ENCODE assay signal across 11 cellular contexts in genomic region chr10:49377256-49377655, GRCh38. TPM values are rescaled to one million over a fixed set of nuclear protein-coding genes. Genes with fewer than 3 reads are reported as not detected.
"Had no signal": no experiment of that assay in that cellular context is flagged by ENCODE, and none has a peak within 500 bp of the region (broad histone marks: within the 10 kb centered on the region; RNA-seq: fewer than 3 reads in every experiment).

No MANE protein-coding gene starts in this region.

- ATAC-seq: HCT116, HepG2, K562 had no signal

- H3K36me3 ChIP-seq: HAP-1 had no signal

- H3K4me3 Mint-ChIP-seq: HFFc6 had no signal

- DNase-seq: GM23248, GOT3, H7, HFFc6 had no signal

- H3K9me3 ChIP-seq: HAP-1 had no signal

- H3K27ac Mint-ChIP-seq: HFFc6 had no signal

- H3K27ac ChIP-seq: GM23248, HL-60 had no signal

- H3K4me3 ChIP-seq: GM23248, HAP-1, K562 had no signal

- H3K4me1 ChIP-seq: HAP-1 had no signal

- H3K9me3 Mint-ChIP-seq: HFFc6 had no signal

RNA-seq across cellular contexts. Expression of gene DRGX, which starts 18.6 kb away (rescaled TPM):
- total RNA-seq: GM23248, H4, H7, HepG2, HT1080, K562 had no signal
